8 cellular contexts compared by ENCODE assay signal in the genomic region with DNA sequence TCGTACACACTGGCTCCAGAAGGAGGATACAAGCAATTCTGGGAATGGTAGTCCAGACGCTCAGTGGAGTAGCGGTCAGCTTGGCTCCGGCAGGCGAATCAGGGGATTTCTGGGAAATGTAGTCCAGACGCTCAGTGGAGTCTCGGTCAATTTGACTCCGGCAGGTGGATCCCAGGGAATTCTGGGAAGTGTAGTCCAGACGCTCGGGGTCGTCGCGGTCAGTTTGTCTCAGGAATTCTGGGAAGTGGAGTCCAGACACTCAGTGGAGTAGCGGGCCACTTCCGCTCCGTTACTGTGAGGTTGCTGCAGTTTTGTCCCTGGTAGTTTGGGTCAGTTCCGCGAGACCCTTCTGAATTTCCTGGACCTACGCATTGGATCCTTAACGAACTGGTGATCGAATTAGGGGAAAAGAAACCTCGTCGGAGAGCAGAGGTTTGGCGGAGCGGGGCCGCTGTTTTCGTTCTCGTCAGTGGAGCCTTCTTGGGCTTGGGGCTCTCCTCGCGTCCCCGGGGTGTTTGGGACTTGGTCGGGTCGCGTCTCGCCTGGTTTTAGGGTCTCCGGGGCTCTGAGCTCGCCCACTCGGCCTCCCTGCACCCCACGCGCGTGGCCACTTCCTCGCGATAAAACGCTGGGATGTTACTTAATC.
DNase-seq lines count a peak whose midpoint lies in the region; ATAC-seq and FAIRE-seq lines count a peak whose summit lies in the region.

Gene ZNF225, plus strand, starts transcription at position 262 of the 646 bp plus-strand sequence. CDS start 2,429 bp downstream, outside the sequence.

- ATAC-seq in GM18907 (IDR thresholded peaks at IDR 0.05; ENCODE audit: unreplicated experiment) (peak; percentile 92), HG03139 (IDR thresholded peaks at IDR 0.05; ENCODE audit: unreplicated experiment) (peak; percentile 93)

- DNase-seq in AG08395 (ENCODE audit: low spot score), result peak; percentile 95
- DNase-seq in NCI-H2227 (lab: John Stamatoyannopoulos, UW; ENCODE audit: unreplicated experiment), result peak; percentile 96
- DNase-seq in activated CD4-positive, CD25-positive, alpha-beta regulatory T cell (lab: John Stamatoyannopoulos, UW), result peak; percentile 49 to 62 (median 58)
- peak; percentile 97 to 99 for DNase-seq in cerebellar nuclear complex (lab: John Stamatoyannopoulos, UW)
- peak; percentile 71 to 78 for DNase-seq in stimulated activated CD4-positive, alpha-beta T cell treated with anti-CD3 and anti-CD28 coated beads, Interleukin-12 subunit alpha, Interleukin-12 subunit beta, amount 100 ng/mL, for 24 hours (ENCODE audit: low read depth in 2 of 2)

- FAIRE-seq in islet of Langerhans (lab: Jason Lieb, UNC), result peak; percentile 99

Comparison
In these comparisons a context has a peak if more than half of its experiments do, and no peak if none do; other contexts are left out.
1. Peak in every context shown above with its lines: DNase-seq and ATAC-seq.